1 cellular context compared by ENCODE assay signal in the genomic region with DNA sequence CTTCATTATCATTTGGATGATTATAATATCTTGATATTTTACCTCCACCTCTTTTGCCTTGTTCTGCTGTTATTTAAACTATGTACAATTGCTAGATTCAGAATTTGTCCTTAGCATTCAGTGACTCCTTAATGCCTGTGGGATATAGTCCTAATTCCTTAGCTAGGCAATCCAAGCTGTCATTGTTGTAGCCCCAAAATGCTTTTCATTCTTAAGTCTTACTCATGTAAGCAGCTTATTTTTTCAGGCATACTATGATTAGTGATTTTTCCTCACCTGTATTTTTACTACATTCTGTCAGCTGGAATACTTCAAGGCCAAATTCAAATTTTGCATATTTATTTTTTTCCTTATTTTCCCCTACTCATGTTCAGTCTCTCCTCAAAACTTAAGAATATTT.
TF ChIP-seq lines count a peak whose summit lies in the region.

No MANE protein-coding gene starts in this region.

TF ChIP-seq in endothelial cell of umbilical vein, 7 proteins besides CTCF, POLR2A, EP300 and RAD21:
- TF ChIP-seq JUN (IDR thresholded peaks at IDR 0.05; ENCODE audit: borderline replicate concordance, insufficient read depth, insufficient read length, low read depth) (no peak), POLR2AphosphoS5 (IDR thresholded peaks at IDR 0.05; ENCODE audit: insufficient read depth, low read depth, low read length) (no peak), MYC (IDR thresholded peaks at IDR 0.05; ENCODE audit: low read depth, low read length) (no peak), GATA2 (IDR thresholded peaks at IDR 0.05; ENCODE audit: insufficient read depth, insufficient read length, low read depth, low read length) (no peak), FOS (IDR thresholded peaks at IDR 0.05; ENCODE audit: borderline replicate concordance, insufficient read depth, low read length) (no peak), EZH2 (IDR thresholded peaks at IDR 0.05; ENCODE audit: borderline replicate concordance, low read depth, low read length, severe bottlenecking) (no peak)
- TF ChIP-seq, protein P1, sequence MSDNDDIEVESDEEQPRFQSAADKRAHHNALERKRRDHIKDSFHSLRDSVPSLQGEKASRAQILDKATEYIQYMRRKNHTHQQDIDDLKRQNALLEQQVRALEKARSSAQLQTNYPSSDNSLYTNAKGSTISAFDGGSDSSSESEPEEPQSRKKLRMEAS (IDR thresholded peaks at IDR 0.05; ENCODE audit: insufficient read depth, insufficient read length): no peak
TF ChIP-seq in endothelial cell of umbilical vein: peak in this region for 0.
